In the genomic region with DNA sequence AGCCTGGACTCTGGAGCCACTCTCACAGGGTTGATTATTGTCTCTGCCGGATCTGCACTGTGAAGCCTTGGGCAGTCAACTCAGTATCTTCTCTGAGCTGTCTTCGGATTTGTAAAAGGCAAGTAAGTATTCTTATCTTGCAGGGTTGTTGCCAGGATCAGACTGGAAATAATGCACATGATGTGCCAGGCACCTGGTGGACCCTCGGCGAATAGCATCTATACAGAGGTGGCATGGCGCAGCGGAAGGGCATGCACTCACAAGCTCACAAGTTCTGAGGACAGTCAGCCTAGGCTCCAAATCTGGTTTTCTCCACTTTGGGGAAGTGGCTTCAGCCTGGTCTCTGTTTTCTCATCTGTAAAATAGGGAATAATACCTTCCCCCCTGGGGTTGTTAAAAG, we compare ENCODE assay signal across 18 cellular contexts.
DNase-seq lines count a peak whose midpoint lies in the region; ATAC-seq and TF ChIP-seq lines count a peak whose summit lies in the region.
"Had no signal": no experiment of that assay in that cellular context is flagged by ENCODE, and none has a peak within 500 bp of the region (broad histone marks: within the 10 kb centered on the region; RNA-seq: fewer than 3 reads in every experiment).

No MANE protein-coding gene starts in this region.

- H3K27ac ChIP-seq in endodermal cell (ENCODE audit: low read depth, low read length) (no peak overlapping the region), temporal lobe (ENCODE audit: low read depth, low read length) (peak overlapping the region; percentile 11), tibial artery (no peak overlapping the region)
- H3K27ac ChIP-seq: foreskin keratinocyte, KMS-11, pancreas had no signal

- peaks cover 11% of the 10 kb centered on the region for H3K9me3 Mint-ChIP-seq in WTC11
- H3K9me3 Mint-ChIP-seq in endodermal cell: peaks cover 7% of the 10 kb centered on the region
- H3K9me3 Mint-ChIP-seq in mesothelial cell of epicardium: peaks cover 8% of the 10 kb centered on the region
- H3K9me3 Mint-ChIP-seq: activated naive CD4-positive, alpha-beta T cell treated with anti-CD3 and anti-CD28 coated beads, Interleukin-2, amount 50 U/mL, for 24 hours had no signal

- DNase-seq in WTC11 (ENCODE audit: low spot score): no peak
- DNase-seq in endodermal cell: peak; percentile 64
- DNase-seq in mesothelial cell of epicardium (ENCODE audit: low spot score in 2 of 2, unreplicated experiment in 2 of 2): no peak
- no peak for DNase-seq in activated naive CD4-positive, alpha-beta T cell treated with anti-CD3 and anti-CD28 coated beads, Interleukin-2, amount 50 U/mL, for 16 hours
- DNase-seq in NCI-H446 (lab: John Stamatoyannopoulos, UW): no peak
- no peak for DNase-seq in tibial artery
- DNase-seq: BE2C, foreskin keratinocyte, GF-D8, NCI-H1694, NCI-H524, OCI-M1, T1000 had no signal

- H3K4me1 ChIP-seq in endodermal cell (ENCODE audit: control insufficient read depth, insufficient read depth, low read length) (no peaks in the 10 kb centered on the region), tibial artery (peaks cover 0 to 17% (median 7%) of the 10 kb centered on the region in 4 donors)
- H3K4me1 ChIP-seq: BE2C, pancreas had no signal

- H3K27ac Mint-ChIP-seq in WTC11 (no peak overlapping the region), endodermal cell (no peak overlapping the region), mesothelial cell of epicardium (peak overlapping the region; percentile 5)
- H3K27ac Mint-ChIP-seq: activated naive CD4-positive, alpha-beta T cell treated with anti-CD3 and anti-CD28 coated beads, Interleukin-2, amount 50 U/mL, for 24 hours had no signal

- peaks cover 31% of the 10 kb centered on the region for H3K27me3 ChIP-seq in endodermal cell (ENCODE audit: control insufficient read depth, insufficient read depth, low read length, poor library complexity, severe bottlenecking)
- peaks cover 0 to 14% of the 10 kb centered on the region in 2 donors for H3K27me3 ChIP-seq in tibial artery
- H3K27me3 ChIP-seq: BE2C, foreskin keratinocyte, pancreas had no signal

- H3K4me3 ChIP-seq in endodermal cell (ENCODE audit: low read length): peak overlapping the region; percentile 48
- peak overlapping the region in 1 of 2 donors; percentile 29 for H3K4me3 ChIP-seq in tibial artery
- H3K4me3 ChIP-seq: mucosa of descending colon had no signal

- CTCF ChIA-PET in WTC11 (lab: Charles Lee): interaction anchor here (0.9 to 2.4 kb wide), 6 partner anchors 11 to 167 kb away, joined by 3 to 19 read pairs (median 4); no protein-coding TSS in a partner anchor

- intact Hi-C loops in tibial artery (cut with DNase I; ENCODE audit: low total_unique reads): no loop called here

- WGBS in endodermal cell (ENCODE audit: insufficient coverage in 1 of 2, insufficient read length in 1 of 2), 2 experiments: 93 to 94% methylated on average over 6 of the region's 6 CpGs

- TF ChIP-seq CTCF in WTC11 (IDR thresholded peaks at IDR 0.05) (no peak), endodermal cell (conservative IDR thresholded peaks at IDR 0.05) (peak; percentile 57), mesothelial cell of epicardium (IDR thresholded peaks at IDR 0.05; ENCODE audit: unreplicated experiment) (no peak), tibial artery (IDR thresholded peaks at IDR 0.05) (no peak)

- no peaks in the 10 kb centered on the region for H3K36me3 ChIP-seq in endodermal cell (ENCODE audit: control insufficient read depth, insufficient read depth, low read length)
- H3K36me3 ChIP-seq in tibial artery: no peaks in the 10 kb centered on the region
- H3K36me3 ChIP-seq: BE2C, pancreas had no signal

- H3K9me3 ChIP-seq in endodermal cell (ENCODE audit: control insufficient read depth, low read length) (peaks cover 12% of the 10 kb centered on the region), tibial artery (peaks cover 0 to 4% (median 0%) of the 10 kb centered on the region in 3 donors)
- H3K9me3 ChIP-seq: BE2C, mucosa of descending colon, pancreas had no signal

- H3K27me3 Mint-ChIP-seq in WTC11 (ENCODE audit: low read depth) (peaks cover 22% of the 10 kb centered on the region), endodermal cell (ENCODE audit: insufficient read depth) (peaks cover 37% of the 10 kb centered on the region), mesothelial cell of epicardium (ENCODE audit: low read depth) (no peaks in the 10 kb centered on the region)

- H3K4me1 Mint-ChIP-seq in WTC11: peaks cover 17% of the 10 kb centered on the region
- H3K4me1 Mint-ChIP-seq in endodermal cell: peaks cover 4% of the 10 kb centered on the region
- peaks cover 53% of the 10 kb centered on the region for H3K4me1 Mint-ChIP-seq in mesothelial cell of epicardium

- H3K36me3 Mint-ChIP-seq in WTC11 (peaks cover 7% of the 10 kb centered on the region), endodermal cell (ENCODE audit: low read depth) (no peaks in the 10 kb centered on the region), mesothelial cell of epicardium (no peaks in the 10 kb centered on the region)

- POLR2A ChIA-PET in WTC11 (lab: Charles Lee): no interaction called here

- H3K4me3 Mint-ChIP-seq in WTC11 (peak overlapping the region; percentile 61), endodermal cell (peak overlapping the region; percentile 52), mesothelial cell of epicardium (peak overlapping the region; percentile 46)
- H3K4me3 Mint-ChIP-seq: activated naive CD4-positive, alpha-beta T cell treated with anti-CD3 and anti-CD28 coated beads, Interleukin-2, amount 50 U/mL, for 24 hours had no signal

- peak; percentile 40 for ATAC-seq in WTC11

- no peak overlapping the region for H3K9ac ChIP-seq in endodermal cell (ENCODE audit: extremely low read depth, low read length, poor library complexity, severe bottlenecking)
- H3K9ac ChIP-seq: KMS-11 had no signal

TF ChIP-seq in WTC11, 78 proteins besides CTCF, POLR2A, EP300 and RAD21 (continues in another document):
- TF ChIP-seq, protein P1, sequence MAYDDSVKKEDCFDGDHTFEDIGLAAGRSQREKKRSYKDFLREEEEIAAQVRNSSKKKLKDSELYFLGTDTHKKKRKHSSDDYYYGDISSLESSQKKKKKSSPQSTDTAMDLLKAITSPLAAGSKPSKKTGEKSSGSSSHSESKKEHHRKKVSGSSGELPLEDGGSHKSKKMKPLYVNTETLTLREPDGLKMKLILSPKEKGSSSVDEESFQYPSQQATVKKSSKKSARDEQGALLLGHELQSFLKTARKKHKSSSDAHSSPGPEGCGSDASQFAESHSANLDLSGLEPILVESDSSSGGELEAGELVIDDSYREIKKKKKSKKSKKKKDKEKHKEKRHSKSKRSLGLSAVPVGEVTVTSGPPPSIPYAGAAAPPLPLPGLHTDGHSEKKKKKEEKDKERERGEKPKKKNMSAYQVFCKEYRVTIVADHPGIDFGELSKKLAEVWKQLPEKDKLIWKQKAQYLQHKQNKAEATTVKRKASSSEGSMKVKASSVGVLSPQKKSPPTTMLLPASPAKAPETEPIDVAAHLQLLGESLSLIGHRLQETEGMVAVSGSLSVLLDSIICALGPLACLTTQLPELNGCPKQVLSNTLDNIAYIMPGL (CRISPR knock-in tag; IDR thresholded peaks at IDR 0.05): no peak
- TF ChIP-seq ZBTB21 (CRISPR knock-in tag; IDR thresholded peaks at IDR 0.05; ENCODE audit: borderline replicate concordance) (no peak), MXD4 (CRISPR knock-in tag; IDR thresholded peaks at IDR 0.05; ENCODE audit: borderline replicate concordance) (no peak), SMAD4 (CRISPR knock-in tag; IDR thresholded peaks at IDR 0.05) (no peak), TP53 (CRISPR knock-in tag; IDR thresholded peaks at IDR 0.05) (no peak), ZNF281 (CRISPR knock-in tag; IDR thresholded peaks at IDR 0.05) (no peak), ZNF219 (CRISPR knock-in tag; IDR thresholded peaks at IDR 0.05; ENCODE audit: borderline replicate concordance) (no peak), MYBL2 (CRISPR knock-in tag; IDR thresholded peaks at IDR 0.05) (no peak), CREB1 (CRISPR knock-in tag; IDR thresholded peaks at IDR 0.05) (no peak), JUN (CRISPR knock-in tag; IDR thresholded peaks at IDR 0.05) (no peak)
- TF ChIP-seq, protein P2, sequence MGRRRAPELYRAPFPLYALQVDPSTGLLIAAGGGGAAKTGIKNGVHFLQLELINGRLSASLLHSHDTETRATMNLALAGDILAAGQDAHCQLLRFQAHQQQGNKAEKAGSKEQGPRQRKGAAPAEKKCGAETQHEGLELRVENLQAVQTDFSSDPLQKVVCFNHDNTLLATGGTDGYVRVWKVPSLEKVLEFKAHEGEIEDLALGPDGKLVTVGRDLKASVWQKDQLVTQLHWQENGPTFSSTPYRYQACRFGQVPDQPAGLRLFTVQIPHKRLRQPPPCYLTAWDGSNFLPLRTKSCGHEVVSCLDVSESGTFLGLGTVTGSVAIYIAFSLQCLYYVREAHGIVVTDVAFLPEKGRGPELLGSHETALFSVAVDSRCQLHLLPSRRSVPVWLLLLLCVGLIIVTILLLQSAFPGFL (CRISPR knock-in tag; IDR thresholded peaks at IDR 0.05; ENCODE audit: borderline replicate concordance): no peak
- TF ChIP-seq, protein P3, sequence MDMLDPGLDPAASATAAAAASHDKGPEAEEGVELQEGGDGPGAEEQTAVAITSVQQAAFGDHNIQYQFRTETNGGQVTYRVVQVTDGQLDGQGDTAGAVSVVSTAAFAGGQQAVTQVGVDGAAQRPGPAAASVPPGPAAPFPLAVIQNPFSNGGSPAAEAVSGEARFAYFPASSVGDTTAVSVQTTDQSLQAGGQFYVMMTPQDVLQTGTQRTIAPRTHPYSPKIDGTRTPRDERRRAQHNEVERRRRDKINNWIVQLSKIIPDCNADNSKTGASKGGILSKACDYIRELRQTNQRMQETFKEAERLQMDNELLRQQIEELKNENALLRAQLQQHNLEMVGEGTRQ (CRISPR knock-in tag; IDR thresholded peaks at IDR 0.05): no peak
